Comparison of ENCODE assay signal across 1 cellular context in genomic region chr12:124279315-124279714, GRCh38.
TF ChIP-seq lines count a peak whose summit lies in the region.

No MANE protein-coding gene starts in this region.

TF ChIP-seq in GM23338, 12 proteins besides CTCF, POLR2A, EP300 and RAD21 (continued from another document):
- TF ChIP-seq REST (IDR thresholded peaks at IDR 0.05; ENCODE audit: unreplicated experiment), result no peak
- no peak for TF ChIP-seq POLR2AphosphoS5 (IDR thresholded peaks at IDR 0.05; ENCODE audit: low read depth)
- no peak for TF ChIP-seq ZNF331 (CRISPR knock-in tag; IDR thresholded peaks at IDR 0.05; ENCODE audit: low read depth)
- TF ChIP-seq ETS1 (IDR thresholded peaks at IDR 0.05), result no peak
- TF ChIP-seq STAT1 (IDR thresholded peaks at IDR 0.05; ENCODE audit: unreplicated experiment), result no peak
- no peak for TF ChIP-seq ZNF462 (CRISPR knock-in tag; IDR thresholded peaks at IDR 0.05)
